In genomic region chr12:1840981-1841425, GRCh38 we compare ENCODE assay signal across 16 cellular contexts. TPM values are rescaled to one million over a fixed set of nuclear protein-coding genes. Genes with fewer than 3 reads are reported as not detected.
"Had no signal": no experiment of that assay in that cellular context is flagged by ENCODE, and none has a peak within 500 bp of the region (broad histone marks: within the 10 kb centered on the region; RNA-seq: fewer than 3 reads in every experiment).

No MANE protein-coding gene starts in this region.

- H3K4me1 ChIP-seq: body of pancreas, esophagus squamous epithelium, suprapubic skin had no signal

- DNase-seq: activated effector memory CD4-positive, alpha-beta T cell treated with Interleukin-2 at 50 U/mL for 16 hours; activated naive CD4-positive, alpha-beta T cell treated with anti-CD3 and anti-CD28 coated beads, Interleukin-2, amount 50 U/mL, for 16 hours; activated T-cell treated with anti-CD3 and anti-CD28 coated beads, Interleukin-2, amount 50 U/mL, for 1 hour; central memory CD4-positive, alpha-beta T cell; effector CD4-positive, alpha-beta T cell; esophagus squamous epithelium; left cardiac atrium; mammary epithelial cell; nucleus accumbens; right cardiac atrium; trophoblast cell had no signal

- H3K27me3 ChIP-seq: body of pancreas had no signal

- H3K27ac ChIP-seq: body of pancreas, coronary artery, esophagus squamous epithelium, suprapubic skin had no signal

- H3K9me3 ChIP-seq: body of pancreas, esophagus squamous epithelium, suprapubic skin had no signal

- H3K4me3 ChIP-seq: body of pancreas, coronary artery, esophagus squamous epithelium, suprapubic skin had no signal

- H3K36me3 ChIP-seq: esophagus squamous epithelium, suprapubic skin had no signal

RNA-seq across cellular contexts. Expression of gene LRTM2, which starts 20.6 kb away (rescaled TPM):
- total RNA-seq: body of pancreas, endothelial cell of umbilical vein, esophagus squamous epithelium, fibroblast of villous mesenchyme, left cardiac atrium, mammary epithelial cell, right cardiac atrium had no signal
- polyA plus RNA-seq: endothelial cell of umbilical vein, mammary epithelial cell, right cardiac atrium had no signal
